22 cellular contexts compared by ENCODE assay signal in genomic region chr7:29926761-29927160, GRCh38.
"Had no signal": no experiment of that assay in that cellular context is flagged by ENCODE, and none has a peak within 500 bp of the region (broad histone marks: within the 10 kb centered on the region; RNA-seq: fewer than 3 reads in every experiment).

No MANE protein-coding gene starts in this region.

- H3K4me3 ChIP-seq: left lung, right lobe of liver, stomach, thoracic aorta, upper lobe of left lung had no signal

- H3K27me3 ChIP-seq: left lung, right lobe of liver, stomach, upper lobe of left lung had no signal

- H3K4me1 ChIP-seq: left lung, upper lobe of left lung had no signal

- H3K4me1 Mint-ChIP-seq: activated T-helper 17 cell treated with anti-CD3 and anti-CD28 coated beads, Interleukin-2, amount 50 U/mL, for 72 hours; nephron; WTC11 had no signal

- ATAC-seq: activated T-helper 17 cell treated with anti-CD3 and anti-CD28 coated beads, Interleukin-2, amount 50 U/mL, for 72 hours; left lung; right lobe of liver; stimulated activated effector memory CD8-positive, alpha-beta T cell treated with anti-CD3 and anti-CD28 coated beads, Interleukin-12 subunit alpha, Interleukin-12 subunit beta, amount 100 ng/mL, for 72 hours; WTC11 had no signal

- H3K36me3 ChIP-seq: right lobe of liver had no signal

- H3K9me3 Mint-ChIP-seq: activated naive CD8-positive, alpha-beta T cell treated with anti-CD3 and anti-CD28 coated beads for 36 hours; activated T-cell treated with anti-CD3 and anti-CD28 coated beads, Interleukin-2, amount 50 U/mL, for 24 hours; activated T-helper 17 cell treated with anti-CD3 and anti-CD28 coated beads, Interleukin-2, amount 50 U/mL, for 72 hours; nephron; stimulated activated effector memory CD8-positive, alpha-beta T cell treated with anti-CD3 and anti-CD28 coated beads, Interleukin-12 subunit alpha, Interleukin-12 subunit beta, amount 100 ng/mL, for 72 hours; WTC11 had no signal

- DNase-seq: activated CD8-positive, alpha-beta memory T cell treated with anti-CD3 and anti-CD28 coated beads for 24 hours; activated CD8-positive, alpha-beta memory T cell treated with anti-CD3 and anti-CD28 coated beads, Interleukin-2, amount 50 U/mL, for 4 hours; activated naive CD4-positive, alpha-beta T cell; activated naive CD8-positive, alpha-beta T cell treated with anti-CD3 and anti-CD28 coated beads for 36 hours; activated T-cell treated with anti-CD3 and anti-CD28 coated beads, Interleukin-2, amount 50 U/mL, for 24 hours; cerebellar nuclear complex; cortex of kidney; kidney; left lung; posterior cingulate gyrus; right lobe of liver; small intestine; stimulated activated CD4-positive, alpha-beta T cell treated with anti-CD3 and anti-CD28 coated beads, Interleukin-2, amount 100 ng/mL, for 24 hours; stomach; T-helper 1 cell; T-helper 9 cell had no signal

- H3K27ac ChIP-seq: left lung, right lobe of liver, stomach, thoracic aorta, upper lobe of left lung had no signal

- H3K27me3 Mint-ChIP-seq: activated naive CD8-positive, alpha-beta T cell treated with anti-CD3 and anti-CD28 coated beads for 36 hours had no signal

- H3K4me3 Mint-ChIP-seq: activated naive CD8-positive, alpha-beta T cell treated with anti-CD3 and anti-CD28 coated beads for 36 hours; activated T-cell treated with anti-CD3 and anti-CD28 coated beads, Interleukin-2, amount 50 U/mL, for 24 hours; activated T-helper 17 cell treated with anti-CD3 and anti-CD28 coated beads, Interleukin-2, amount 50 U/mL, for 72 hours; nephron; stimulated activated effector memory CD8-positive, alpha-beta T cell treated with anti-CD3 and anti-CD28 coated beads, Interleukin-12 subunit alpha, Interleukin-12 subunit beta, amount 100 ng/mL, for 72 hours; WTC11 had no signal

- H3K27ac Mint-ChIP-seq: activated naive CD8-positive, alpha-beta T cell treated with anti-CD3 and anti-CD28 coated beads for 36 hours; activated T-cell treated with anti-CD3 and anti-CD28 coated beads, Interleukin-2, amount 50 U/mL, for 24 hours; activated T-helper 17 cell treated with anti-CD3 and anti-CD28 coated beads, Interleukin-2, amount 50 U/mL, for 72 hours; nephron; stimulated activated effector memory CD8-positive, alpha-beta T cell treated with anti-CD3 and anti-CD28 coated beads, Interleukin-12 subunit alpha, Interleukin-12 subunit beta, amount 100 ng/mL, for 72 hours; WTC11 had no signal
